Comparison of ENCODE assay signal across 11 cellular contexts in genomic region chr5:173924899-173925298, GRCh38. TPM values are rescaled to one million over a fixed set of nuclear protein-coding genes. Genes with fewer than 3 reads are reported as not detected.
A peak's percentile ranks its signal among the peaks of the same experiment; 100 is the strongest.
DNase-seq lines count a peak whose midpoint lies in the region; ATAC-seq, FAIRE-seq and TF ChIP-seq lines count a peak whose summit lies in the region.
"Had no signal": no experiment of that assay in that cellular context is flagged by ENCODE, and none has a peak within 500 bp of the region (broad histone marks: within the 10 kb centered on the region; RNA-seq: fewer than 3 reads in every experiment).

No MANE protein-coding gene starts in this region.

- TF ChIP-seq RAD21 in IMR-90 (IDR thresholded peaks at IDR 0.05; ENCODE audit: low read length) = no peak
- no peak for TF ChIP-seq RAD21 in K562 (CRISPR knock-in tag; conservative IDR thresholded peaks at IDR 0.05 in 1 of 2, IDR thresholded peaks at IDR 0.05 in 1 of 2)

- peak overlapping the region; percentile 29; the same call in 1 of the 2 replicates for H3K18ac ChIP-seq in IMR-90 (ENCODE audit: low read depth, low read length)

- H4K20me1 ChIP-seq in IMR-90 (ENCODE audit: insufficient read depth, low read length) (no peaks in the 10 kb centered on the region), K562 (replicated peaks; ENCODE audit: control insufficient read depth, insufficient read depth, low read length) (no peaks in the 10 kb centered on the region)

- H2BK15ac ChIP-seq in IMR-90 (ENCODE audit: low read depth, low read length) = no peak overlapping the region

- no peak overlapping the region for H2AFZ ChIP-seq in IMR-90 (replicated peaks; ENCODE audit: low read length, poor library complexity)
- H2AFZ ChIP-seq in K562 (ENCODE audit: low read depth, low read length) = no peak overlapping the region

- no peak overlapping the region for H2BK5ac ChIP-seq in IMR-90 (ENCODE audit: low read depth, low read length, poor library complexity, severe bottlenecking)

- H3K4me3 ChIP-seq in IMR-90 (ENCODE audit: insufficient read depth, low read depth, low read length) (no peak overlapping the region), K562 (no peak overlapping the region), mesodermal cell (ENCODE audit: extremely low read depth, insufficient read depth, low read length, poor library complexity, severe bottlenecking) (no peak overlapping the region)
- H3K4me3 ChIP-seq: ovary had no signal

- no peak overlapping the region; the same call in 1 of the 2 replicates for H3K23ac ChIP-seq in IMR-90 (ENCODE audit: low read depth, low read length)

- H3K4me2 ChIP-seq in IMR-90 (ENCODE audit: low read depth, low read length) (0 out of 2 replicates have a peak overlapping the region, but pooled peaks have one; percentile 6), K562 (ENCODE audit: insufficient read depth, low read length) (no peak overlapping the region)

- H3K9me3 Mint-ChIP-seq in activated naive CD4-positive, alpha-beta T cell treated with anti-CD3 and anti-CD28 coated beads for 36 hours = no peaks in the 10 kb centered on the region
- H3K9me3 Mint-ChIP-seq: activated naive CD8-positive, alpha-beta T cell treated with anti-CD3 and anti-CD28 coated beads for 36 hours had no signal

- H3K36me3 ChIP-seq in IMR-90 (ENCODE audit: control insufficient read depth, insufficient read depth, low read length) (peaks cover 2% of the 10 kb centered on the region; the same call in 1 of the 2 replicates), K562 (ENCODE audit: control insufficient read depth, insufficient read depth, low read length) (peaks cover 60% of the 10 kb centered on the region), mesodermal cell (ENCODE audit: control insufficient read depth, insufficient read depth, low read length) (peaks cover 19% of the 10 kb centered on the region)
- H3K36me3 ChIP-seq: ovary had no signal

- H3K27ac ChIP-seq in IMR-90 (ENCODE audit: insufficient read depth, low read length) (no peak overlapping the region; the same call in 1 of the 2 replicates), K562 (ENCODE audit: extremely low read depth, low read depth, low read length) (peak overlapping the region; percentile 17; the same call in 1 of the 3 replicates), mesodermal cell (ENCODE audit: low read depth, low read length, severe bottlenecking) (peak overlapping the region; percentile 66), temporal lobe (ENCODE audit: low read depth, low read length) (peak overlapping the region; percentile 50)

- H3K79me2 ChIP-seq in K562 (ENCODE audit: control insufficient read depth, insufficient read depth, low read length) = peaks cover 46% of the 10 kb centered on the region

- peaks cover 42% of the 10 kb centered on the region for H3K4me1 Mint-ChIP-seq in activated naive CD4-positive, alpha-beta T cell treated with anti-CD3 and anti-CD28 coated beads for 36 hours (ENCODE audit: low read depth)

- H4K91ac ChIP-seq in IMR-90 (ENCODE audit: insufficient read depth, low read depth, low read length) = no peak overlapping the region

- H3K56ac ChIP-seq in IMR-90 (ENCODE audit: extremely low read depth, insufficient read depth, low read length) = no peak overlapping the region

- no peak for ATAC-seq in IMR-90 (ENCODE audit: low read depth)
- peak; percentile 45 for ATAC-seq in K562

- H3K9me3 ChIP-seq in IMR-90 (ENCODE audit: control insufficient read depth, insufficient read depth, low read length) (no peaks in the 10 kb centered on the region), K562 (replicated peaks; ENCODE audit: control insufficient read depth, insufficient read depth, low read depth, low read length) (no peaks in the 10 kb centered on the region), mesodermal cell (ENCODE audit: control insufficient read depth, low read length) (no peaks in the 10 kb centered on the region)
- H3K9me3 ChIP-seq: ovary had no signal

- intact Hi-C loops in IMR-90 (cut with micrococcal nuclease) = loop anchor here (5.0 kb wide), 1 partner anchor 37 kb away; no protein-coding TSS in a partner anchor
- intact Hi-C loops in K562 (cut with micrococcal nuclease) = loop anchor here (2.0 to 5.0 kb wide), 2 partner anchors 36 to 42 kb away; partner anchors contain the start of gene CPEB4
- intact Hi-C loops in activated naive CD4-positive, alpha-beta T cell treated with anti-CD3 and anti-CD28 coated beads for 36 hours (cut with micrococcal nuclease) = loop anchor here (1.0 kb wide), 1 partner anchor 306 kb away; no protein-coding TSS in a partner anchor

- H2BK120ac ChIP-seq in IMR-90 (ENCODE audit: low read depth, low read length) = no peak overlapping the region

- H3K9me1 ChIP-seq in IMR-90 (ENCODE audit: insufficient read depth, low read length) (peaks cover 7% of the 10 kb centered on the region; the same call in 1 of the 2 replicates), K562 (ENCODE audit: control insufficient read depth, insufficient read depth, low read length) (peaks cover 7% of the 10 kb centered on the region)

- no peak overlapping the region for H2AK9ac ChIP-seq in IMR-90 (replicated peaks; ENCODE audit: low read depth, low read length, poor library complexity)

- H3K79me1 ChIP-seq in IMR-90 (ENCODE audit: low read depth in 1 of 2, low read length in 2 of 2) = peaks cover 21 to 49% of the 10 kb centered on the region in 2 experiments

- no peak overlapping the region for H4K5ac ChIP-seq in IMR-90 (ENCODE audit: low read depth, low read length)

- no peak overlapping the region for H3K4ac ChIP-seq in IMR-90 (ENCODE audit: low read depth, low read length)

- no peak overlapping the region for H3K4me3 Mint-ChIP-seq in activated naive CD4-positive, alpha-beta T cell treated with anti-CD3 and anti-CD28 coated beads for 36 hours
- H3K4me3 Mint-ChIP-seq: activated naive CD8-positive, alpha-beta T cell treated with anti-CD3 and anti-CD28 coated beads for 36 hours had no signal

- CTCF ChIA-PET in IMR-90 (lab: Yijun Ruan, JAX) (interaction anchor here (0.6 to 2.6 kb wide), 15 partner anchors 8 to 682 kb away, joined by 3 to 16 read pairs (median 3); partner anchors contain the start of gene CPEB4), K562 (lab: Yijun Ruan, JAX; ENCODE audit: low intra/inter-chr PET ratio) (interaction anchor here (0.6 kb wide), 1 partner anchor 622 kb away, joined by 4 read pairs; no protein-coding TSS in a partner anchor)
- CTCF ChIA-PET in activated naive CD4-positive, alpha-beta T cell treated with anti-CD3 and anti-CD28 coated beads for 36 hours (lab: Charles Lee) = interaction anchor here (0.5 to 3.3 kb wide), 18 partner anchors 8 to 333 kb away, joined by 3 to 10 read pairs (median 4); partner anchors contain the start of gene BOD1

- H3K36me3 Mint-ChIP-seq in activated naive CD4-positive, alpha-beta T cell treated with anti-CD3 and anti-CD28 coated beads for 36 hours (ENCODE audit: low read depth) = peaks cover 2% of the 10 kb centered on the region

- no peak for FAIRE-seq in K562 (lab: Jason Lieb, UNC)
- FAIRE-seq: TTC549 had no signal

- TF ChIP-seq POLR2A in IMR-90 (IDR thresholded peaks at IDR 0.05; ENCODE audit: low read depth, low read length) (no peak), K562 (conservative IDR thresholded peaks at IDR 0.05) (no peak)

- no peak overlapping the region for H3K27ac Mint-ChIP-seq in activated naive CD4-positive, alpha-beta T cell treated with anti-CD3 and anti-CD28 coated beads for 36 hours
- H3K27ac Mint-ChIP-seq: activated naive CD8-positive, alpha-beta T cell treated with anti-CD3 and anti-CD28 coated beads for 36 hours had no signal

- DNase-seq in IMR-90 (no peak), K562 (ENCODE audit: extremely low read depth in 1 of 4, low spot score in 3 of 4) (no peak), NCI-H1417 treated with DMSO at 0.1 percent for 48 hours (lab: John Stamatoyannopoulos, UW) (no peak), NCI-H2171 treated with DMSO at 0.1 percent for 48 hours (lab: John Stamatoyannopoulos, UW) (no peak)
- no peak for DNase-seq in activated naive CD4-positive, alpha-beta T cell treated with anti-CD3 and anti-CD28 coated beads for 36 hours
- DNase-seq: NCI-H526 treated with DMSO at 0.1 percent for 48 hours had no signal

- no peak overlapping the region for H3K14ac ChIP-seq in IMR-90 (replicated peaks; ENCODE audit: low read depth, low read length)

- H3K9ac ChIP-seq in IMR-90 (ENCODE audit: low read depth, low read length) = no peak overlapping the region
- H3K9ac ChIP-seq in K562 (ENCODE audit: insufficient read depth in 1 of 2, low read depth in 2 of 2, low read length in 2 of 2) = peak overlapping the region in 1 of 2 experiments; percentile 61; a peak in 1 of 4 replicates

- dilution Hi-C loops in IMR-90 (cut with HindIII; ENCODE audit: low sequenced_read_pairs, unreplicated experiment) = no loop called here

- BruUV-seq in IMR-90 (replicated peaks; lab: Mats Ljungman, UMichigan) (no TSS peak), K562 (replicated peaks; lab: Mats Ljungman, UMichigan) (no TSS peak)

- H2AK5ac ChIP-seq in IMR-90 (ENCODE audit: low read depth, low read length) = no peak overlapping the region

- TF ChIP-seq CTCF in IMR-90 (conservative IDR thresholded peaks at IDR 0.05; ENCODE audit: low read depth, low read length) (no peak), K562 (IDR thresholded peaks at IDR 0.05 in 2 of 3, conservative IDR thresholded peaks at IDR 0.05 in 1 of 3; ENCODE audit: insufficient read depth in 2 of 3, low read depth in 1 of 3, low read length in 3 of 3) (no peak)

- H3K27me3 Mint-ChIP-seq in activated naive CD4-positive, alpha-beta T cell treated with anti-CD3 and anti-CD28 coated beads for 36 hours (ENCODE audit: low read depth) = no peaks in the 10 kb centered on the region
- H3K27me3 Mint-ChIP-seq: activated naive CD8-positive, alpha-beta T cell treated with anti-CD3 and anti-CD28 coated beads for 36 hours had no signal

- peaks cover 10% of the 10 kb centered on the region; the same call in 1 of the 2 replicates for H3K4me1 ChIP-seq in IMR-90 (ENCODE audit: control insufficient read depth, insufficient read depth, low read length)
- peaks cover 5 to 29% of the 10 kb centered on the region in 2 experiments; a peak in 4 of 5 replicates for H3K4me1 ChIP-seq in K562 (replicated peaks in 1 of 2; ENCODE audit: control insufficient read depth in 2 of 2, insufficient read depth in 2 of 2, low read length in 2 of 2)
- H3K4me1 ChIP-seq in mesodermal cell (ENCODE audit: control insufficient read depth, insufficient read depth, low read length, poor library complexity, severe bottlenecking) = peaks cover 41% of the 10 kb centered on the region

- H2BK20ac ChIP-seq in IMR-90 (ENCODE audit: low read depth, low read length) = no peak overlapping the region

- in situ Hi-C loops in IMR-90 (cut with MboI; ENCODE audit: low sequenced_read_pairs) (no loop called here), K562 (cut with MboI) (no loop called here)

- H3K27me3 ChIP-seq in IMR-90 (ENCODE audit: control insufficient read depth, insufficient read depth, low read length) = no peaks in the 10 kb centered on the region
- H3K27me3 ChIP-seq in K562 (ENCODE audit: control insufficient read depth in 2 of 2, insufficient read depth in 2 of 2, low read length in 2 of 2) = no peaks in the 10 kb centered on the region
- H3K27me3 ChIP-seq: ovary had no signal

- POLR2A ChIA-PET in IMR-90 (lab: Charles Lee; ENCODE audit: unreplicated experiment) (interaction anchor here (0.6 kb wide), 1 partner anchor 17 kb away, joined by 3 read pairs; no protein-coding TSS in a partner anchor), K562 (lab: Yijun Ruan, JAX) (interaction anchor here (0.7 to 2.0 kb wide), 7 partner anchors 10 to 39 kb away, joined by 3 to 8 read pairs (median 5); no protein-coding TSS in a partner anchor)

- no peak overlapping the region for H4K8ac ChIP-seq in IMR-90 (ENCODE audit: low read depth in 2 of 2, low read length in 2 of 2)

- TF ChIP-seq EP300 in K562 (IDR thresholded peaks at IDR 0.05; ENCODE audit: low read length) = no peak

RNA-seq across cellular contexts. Expression of gene CPEB4, which starts 36.8 kb away (rescaled TPM):
- total RNA-seq in IMR-90 (2012; rRNA removed) (22.6 and 24.2 TPM in 2 replicates), K562 (2014; rRNA removed) (9.5 and 10.2 TPM in 2 replicates), K562 (2014; rRNA removed; fragmentation: Illumina TruSeq; extraction: Trizol) (20.6 and 21.8 TPM in 2 replicates), K562 (2015; rRNA removed; fragmentation: Illumina TruSeq; extraction: Trizol) (12.0 and 12.4 TPM in 2 replicates), K562 (2021) (17.7 and 19.7 TPM in 2 replicates), temporal lobe (78.7 TPM)
- polyA plus RNA-seq in IMR-90 (2012; rRNA removed) (7.8 and 8.5 TPM in 2 replicates), K562 (2011; rRNA removed) (17.6 and 21.3 TPM in 2 replicates), K562 (2014; fragmentation: Illumina TruSeq; extraction: Trizol) (9.3 and 13.2 TPM in 2 replicates), K562 (2014; fragmentation: Nextera tagmentation; extraction: Ambion mirVana) (10 to 100 TPM in 1 of 2 experiments, 1 to 10 TPM in 1; 7.4 to 10.2 TPM), K562 (2014; rRNA removed) (11.0 and 12.2 TPM in 2 replicates)
- polyA plus RNA-seq in IMR-90 (2012; cell fraction: cytosol; rRNA removed) = 2.8 and 2.9 TPM in 2 replicates
- 3.1 and 21.7 TPM in 2 replicates for polyA plus RNA-seq in IMR-90 (2012; cell fraction: nucleus; rRNA removed; ENCODE audit: low replicate concordance)
- 49.3 and 127 TPM in 2 replicates for total RNA-seq in K562 (2011; cell fraction: chromatin; rRNA removed; ENCODE audit: low replicate concordance)
- 32.2 and 37.4 TPM in 2 replicates for total RNA-seq in K562 (2011; cell fraction: nucleolus; rRNA removed)
- total RNA-seq in K562 (2011; cell fraction: nucleoplasm; rRNA removed) = 56.7 and 64.2 TPM in 2 replicates
- 9.8 and 13.5 TPM in 2 replicates for polyA plus RNA-seq in K562 (2011; cell fraction: cytosol; rRNA removed)
- 33.8 and 38.5 TPM in 2 replicates for polyA plus RNA-seq in K562 (2011; cell fraction: nucleus; rRNA removed)
- polyA plus RNA-seq in K562 (2012) = 11.6 and 13.2 TPM in 2 replicates
- polyA minus RNA-seq in K562 (2011; rRNA and poly(A)+ RNA removed) = 49.0 and 67.5 TPM in 2 replicates
- polyA minus RNA-seq in K562 (2011; cell fraction: cytosol; rRNA and poly(A)+ RNA removed) = 12.2 and 17.7 TPM in 2 replicates
- 45.2 and 47.7 TPM in 2 replicates for polyA minus RNA-seq in K562 (2011; cell fraction: nucleus; rRNA and poly(A)+ RNA removed)
- 11.6 TPM for polyA plus RNA-seq in mesodermal cell (2013, experiment 1 of 2)
- polyA plus RNA-seq in mesodermal cell (2013, experiment 2 of 2) = 11.3 TPM
- total RNA-seq in activated naive CD4-positive, alpha-beta T cell treated with anti-CD3 and anti-CD28 coated beads for 36 hours = 1 to 10 TPM; 7.6 to 7.8 TPM
